14 cellular contexts compared by ENCODE assay signal in genomic region chr5:72628771-72629313, GRCh38.
DNase-seq lines count a peak whose midpoint lies in the region; ATAC-seq and TF ChIP-seq lines count a peak whose summit lies in the region.
"Had no signal": no experiment of that assay in that cellular context is flagged by ENCODE, and none has a peak within 500 bp of the region (broad histone marks: within the 10 kb centered on the region; RNA-seq: fewer than 3 reads in every experiment).

No MANE protein-coding gene starts in this region.

- H3K23ac ChIP-seq in IMR-90 (ENCODE audit: low read depth, low read length): no peak overlapping the region

- CTCF ChIA-PET in IMR-90 (lab: Yijun Ruan, JAX): no interaction called here

- ATAC-seq in IMR-90 (ENCODE audit: low read depth) (no peak), HG02840 (IDR thresholded peaks at IDR 0.05; ENCODE audit: low FRiP score, unreplicated experiment) (no peak)
- ATAC-seq: GM12878, HCT116 had no signal

- H3K27ac ChIP-seq in IMR-90 (ENCODE audit: insufficient read depth, low read length): no peak overlapping the region
- no peak overlapping the region for H3K27ac ChIP-seq in hepatocyte
- H3K27ac ChIP-seq: GM23248 had no signal

- POLR2A ChIA-PET in IMR-90 (lab: Charles Lee; ENCODE audit: unreplicated experiment): no interaction called here

- H2BK5ac ChIP-seq in IMR-90 (ENCODE audit: low read depth, low read length, poor library complexity, severe bottlenecking): no peak overlapping the region

- TF ChIP-seq CTCF in IMR-90 (conservative IDR thresholded peaks at IDR 0.05; ENCODE audit: low read depth, low read length): no peak
- no peak for TF ChIP-seq CTCF in hepatocyte (IDR thresholded peaks at IDR 0.05; ENCODE audit: poor library complexity)

- H2AFZ ChIP-seq in IMR-90 (replicated peaks; ENCODE audit: low read length, poor library complexity) (no peak overlapping the region), hepatocyte (no peak overlapping the region)
- H2AFZ ChIP-seq: GM23248 had no signal

- H2BK120ac ChIP-seq in IMR-90 (ENCODE audit: low read depth, low read length): no peak overlapping the region

- no peaks in the 10 kb centered on the region for H3K79me2 ChIP-seq in hepatocyte

- H3K4me2 ChIP-seq in IMR-90 (ENCODE audit: low read depth, low read length): no peak overlapping the region
- peak overlapping the region; percentile 4 for H3K4me2 ChIP-seq in hepatocyte

- H2AK5ac ChIP-seq in IMR-90 (ENCODE audit: low read depth, low read length): no peak overlapping the region

- no peak overlapping the region for H3K9ac ChIP-seq in IMR-90 (ENCODE audit: low read depth, low read length)
- H3K9ac ChIP-seq: GM23248 had no signal

- H2AK9ac ChIP-seq in IMR-90 (replicated peaks; ENCODE audit: low read depth, low read length, poor library complexity): no peak overlapping the region

- intact Hi-C loops in IMR-90 (cut with micrococcal nuclease): no loop called here

- H3K9me2 ChIP-seq in hepatocyte (replicated peaks; ENCODE audit: insufficient read depth): no peaks in the 10 kb centered on the region

- H3K27me3 ChIP-seq in IMR-90 (ENCODE audit: control insufficient read depth, insufficient read depth, low read length) (no peaks in the 10 kb centered on the region), hepatocyte (no peaks in the 10 kb centered on the region)

- H3K4me1 ChIP-seq in IMR-90 (ENCODE audit: control insufficient read depth, insufficient read depth, low read length) (peaks cover 17% of the 10 kb centered on the region), hepatocyte (ENCODE audit: insufficient read depth) (peaks cover 25% of the 10 kb centered on the region)

- H4K8ac ChIP-seq in IMR-90 (ENCODE audit: low read depth in 2 of 2, low read length in 2 of 2): no peak overlapping the region

- no peaks in the 10 kb centered on the region for H3K36me3 ChIP-seq in IMR-90 (ENCODE audit: control insufficient read depth, insufficient read depth, low read length)
- no peaks in the 10 kb centered on the region for H3K36me3 ChIP-seq in hepatocyte (replicated peaks; ENCODE audit: insufficient read depth, low read depth)

- no peak overlapping the region for H4K91ac ChIP-seq in IMR-90 (ENCODE audit: insufficient read depth, low read depth, low read length)

- TF ChIP-seq POLR2A in IMR-90 (IDR thresholded peaks at IDR 0.05; ENCODE audit: low read depth, low read length): no peak

- H3K79me1 ChIP-seq in IMR-90 (ENCODE audit: low read depth in 1 of 2, low read length in 2 of 2): no peaks in the 10 kb centered on the region

- TF ChIP-seq RAD21 in IMR-90 (IDR thresholded peaks at IDR 0.05; ENCODE audit: low read length): no peak

- BruUV-seq in IMR-90 (replicated peaks; lab: Mats Ljungman, UMichigan): no TSS peak

- DNase-seq in IMR-90: peak; percentile 14
- peak; percentile 4 for DNase-seq in OCI-M1 (lab: John Stamatoyannopoulos, UW)
- DNase-seq in hepatocyte (ENCODE audit: low spot score): no peak
- no peak for DNase-seq in NOMO-1 (lab: John Stamatoyannopoulos, UW; ENCODE audit: unreplicated experiment in 2 of 2)
- no peak for DNase-seq in NCI-H774 (lab: John Stamatoyannopoulos, UW)
- no peak for DNase-seq in activated naive CD4-positive, alpha-beta T cell treated with anti-CD3 and anti-CD28 coated beads, Interleukin-2, amount 50 U/mL, for 16 hours
- DNase-seq: C1 segment of cervical spinal cord; Calu3; CD4-positive, alpha-beta T cell; DMS 273 treated with DMSO at 0.1 percent for 48 hours; GM23248 had no signal

- 0 out of 2 replicates have a peak overlapping the region, but pooled peaks have one; percentile 17 for H3K4ac ChIP-seq in IMR-90 (ENCODE audit: low read depth, low read length)

- no peak overlapping the region for H3K56ac ChIP-seq in IMR-90 (ENCODE audit: extremely low read depth, insufficient read depth, low read length)

- dilution Hi-C loops in IMR-90 (cut with HindIII; ENCODE audit: low sequenced_read_pairs, unreplicated experiment): no loop called here

- peaks cover 3% of the 10 kb centered on the region for H3K9me1 ChIP-seq in IMR-90 (ENCODE audit: insufficient read depth, low read length)

- no peak overlapping the region for H2BK15ac ChIP-seq in IMR-90 (ENCODE audit: low read depth, low read length)

- in situ Hi-C loops in IMR-90 (cut with MboI; ENCODE audit: low sequenced_read_pairs): loop anchor here (10.0 kb wide), 1 partner anchor 186 kb away; the partner anchor contains the start of gene TNPO1

- H3K18ac ChIP-seq in IMR-90 (ENCODE audit: low read depth, low read length): no peak overlapping the region

- no peak overlapping the region for H4K5ac ChIP-seq in IMR-90 (ENCODE audit: low read depth, low read length)

- no peaks in the 10 kb centered on the region for H4K20me1 ChIP-seq in IMR-90 (ENCODE audit: insufficient read depth, low read length)
- no peaks in the 10 kb centered on the region for H4K20me1 ChIP-seq in hepatocyte (ENCODE audit: insufficient read depth, poor library complexity, severe bottlenecking)

- H3K9me3 ChIP-seq in IMR-90 (ENCODE audit: control insufficient read depth, insufficient read depth, low read length): no peaks in the 10 kb centered on the region
- no peaks in the 10 kb centered on the region for H3K9me3 ChIP-seq in hepatocyte (ENCODE audit: low read depth)

- H2BK20ac ChIP-seq in IMR-90 (ENCODE audit: low read depth, low read length): no peak overlapping the region

- H3K4me3 ChIP-seq in IMR-90 (ENCODE audit: insufficient read depth, low read depth, low read length) (no peak overlapping the region), hepatocyte (no peak overlapping the region)
- H3K4me3 ChIP-seq: GM12878, GM23248 had no signal

- no peak overlapping the region for H3K14ac ChIP-seq in IMR-90 (replicated peaks; ENCODE audit: low read depth, low read length)

- WGBS in IMR-90 (ENCODE audit: extremely low coverage in 2 of 2, insufficient read length in 1 of 2), 2 experiments: 0% methylated on average over 1 of the region's 2 CpGs; no CpG with 5 or more reads in 1 of the 2 experiments
- 63% methylated on average over 2 of the region's 2 CpGs for WGBS in hepatocyte (ENCODE audit: low lambda C conversion rate, missing lambda C conversion rate)

TF ChIP-seq in IMR-90, 13 proteins besides CTCF, POLR2A, EP300 and RAD21:
- TF ChIP-seq RCOR1 (IDR thresholded peaks at IDR 0.05; ENCODE audit: insufficient replicate concordance, low read length) (no peak), SMC3 (IDR thresholded peaks at IDR 0.05; ENCODE audit: low read depth, low read length) (no peak)

Comparison
In these comparisons a context has a peak if more than half of its experiments do, and no peak if none do; other contexts are left out.
1. DNase-seq: peak in IMR-90 (single experiment) and OCI-M1 (single experiment); none in hepatocyte (single experiment), NOMO-1 (0 of 2), NCI-H774 (single experiment) and activated naive CD4-positive, alpha-beta T cell treated with anti-CD3 and anti-CD28 coated beads, Interleukin-2, amount 50 U/mL, for 16 hours (single experiment).